ENCODE assay signal across 18 cellular contexts in genomic region chr7:35405461-35405860, GRCh38.
DNase-seq lines count a peak whose midpoint lies in the region; TF ChIP-seq lines count a peak whose summit lies in the region.
"Had no signal": no experiment of that assay in that cellular context is flagged by ENCODE, and none has a peak within 500 bp of the region (broad histone marks: within the 10 kb centered on the region; RNA-seq: fewer than 3 reads in every experiment).

No MANE protein-coding gene starts in this region.

- peak overlapping the region; percentile 70 for H3K4me2 ChIP-seq in BLaER1
- peak overlapping the region; percentile 31 to 75 (median 51) for H3K4me2 ChIP-seq in BLaER1 treated with 17β-estradiol and CSF1 and Interleukin-3, amounts not matched to agents 10 nM and 100 nM

- 64% methylated on average over 4 of the region's 4 CpGs for WGBS in esophagus muscularis mucosa
- 57 to 82% (median 71%) methylated on average over 4 of the region's 4 CpGs for WGBS in spleen, 5 donors

- no peak overlapping the region for H3K4me3 ChIP-seq in BLaER1
- H3K4me3 ChIP-seq in BLaER1 treated with 17β-estradiol and CSF1 and Interleukin-3, amounts not matched to agents 10 nM and 100 nM, result no peak overlapping the region
- H3K4me3 ChIP-seq in esophagus muscularis mucosa, result no peak overlapping the region
- H3K4me3 ChIP-seq in spleen, result no peak overlapping the region
- no peak overlapping the region for H3K4me3 ChIP-seq in dorsolateral prefrontal cortex
- H3K4me3 ChIP-seq: GM12878, HAP-1 had no signal

- H3K27ac ChIP-seq in BLaER1, result peak overlapping the region; percentile 27; the same call in 1 of the 2 replicates
- peak overlapping the region in 2 of 11 experiments; percentile 26 to 40; a peak in 2 of 22 replicates for H3K27ac ChIP-seq in BLaER1 treated with 17β-estradiol and CSF1 and Interleukin-3, amounts not matched to agents 10 nM and 100 nM
- no peak overlapping the region for H3K27ac ChIP-seq in esophagus muscularis mucosa (replicated peaks in 1 of 4)
- no peak overlapping the region for H3K27ac ChIP-seq in spleen
- H3K27ac ChIP-seq in dorsolateral prefrontal cortex, result no peak overlapping the region

- no peak overlapping the region for H3K27ac Mint-ChIP-seq in osteocyte (ENCODE audit: unreplicated experiment)
- H3K27ac Mint-ChIP-seq: CD14-positive monocyte; CD4-positive, alpha-beta T cell; HFFc6 had no signal

- H3K9me3 ChIP-seq in BLaER1, result no peaks in the 10 kb centered on the region
- H3K9me3 ChIP-seq in BLaER1 treated with 17β-estradiol and CSF1 and Interleukin-3, amounts not matched to agents 10 nM and 100 nM (replicated peaks in 1 of 11), result peaks cover 0 to 7% (median 0%) of the 10 kb centered on the region in 11 experiments; a peak in 3 of 22 replicates
- H3K9me3 ChIP-seq in esophagus muscularis mucosa, result no peaks in the 10 kb centered on the region
- H3K9me3 ChIP-seq in spleen, result no peaks in the 10 kb centered on the region
- H3K9me3 ChIP-seq: HAP-1 had no signal

- no peaks in the 10 kb centered on the region for H3K9me3 Mint-ChIP-seq in osteocyte (ENCODE audit: unreplicated experiment)
- H3K9me3 Mint-ChIP-seq: CD4-positive, alpha-beta T cell; CD8-positive, alpha-beta memory T cell; HFFc6 had no signal

- TF ChIP-seq EP300 in esophagus muscularis mucosa (IDR thresholded peaks at IDR 0.05), result no peak

- TF ChIP-seq POLR2A in esophagus muscularis mucosa (IDR thresholded peaks at IDR 0.05; ENCODE audit: low read depth) (no peak), spleen (IDR thresholded peaks at IDR 0.05) (no peak)

- H3K9ac ChIP-seq in BLaER1, result no peak overlapping the region; the same call in 1 of the 2 replicates
- H3K9ac ChIP-seq in BLaER1 treated with 17β-estradiol and CSF1 and Interleukin-3, amounts not matched to agents 10 nM and 100 nM, result no peak overlapping the region

- H3K4me1 Mint-ChIP-seq in osteocyte (ENCODE audit: unreplicated experiment), result no peaks in the 10 kb centered on the region
- H3K4me1 Mint-ChIP-seq: CD14-positive monocyte; CD8-positive, alpha-beta memory T cell had no signal

- H3K4me1 ChIP-seq in BLaER1, result peaks cover 27% of the 10 kb centered on the region
- peaks cover 10 to 26% (median 22%) of the 10 kb centered on the region in 10 experiments for H3K4me1 ChIP-seq in BLaER1 treated with 17β-estradiol and CSF1 and Interleukin-3, amounts not matched to agents 10 nM and 100 nM
- H3K4me1 ChIP-seq in esophagus muscularis mucosa, result no peaks in the 10 kb centered on the region
- H3K4me1 ChIP-seq in spleen, result no peaks in the 10 kb centered on the region
- H3K4me1 ChIP-seq: HAP-1 had no signal

- H3K27me3 ChIP-seq in BLaER1 (no peaks in the 10 kb centered on the region), esophagus muscularis mucosa (peaks cover 0 to 11% (median 0%) of the 10 kb centered on the region in 4 donors), spleen (replicated peaks in 1 of 7) (peaks cover 0 to 8% (median 0%) of the 10 kb centered on the region in 7 donors), dorsolateral prefrontal cortex (peaks cover 0 to 16% (median 4%) of the 10 kb centered on the region in 45 donors)
- no peaks in the 10 kb centered on the region for H3K27me3 ChIP-seq in BLaER1 treated with 17β-estradiol and CSF1 and Interleukin-3, amounts not matched to agents 10 nM and 100 nM

- DNase-seq in esophagus muscularis mucosa (ENCODE audit: extremely low spot score) (peak; percentile 42), osteocyte (ENCODE audit: extremely low spot score, unreplicated experiment) (peak; percentile 1), spleen (no peak), dorsolateral prefrontal cortex (no peak), globus pallidus (ENCODE audit: low spot score) (no peak)
- DNase-seq: CD4-positive, alpha-beta T cell; CD8-positive, alpha-beta memory T cell; DMS 273 treated with DMSO at 0.1 percent for 48 hours; DMS79; EL; GDM1; GOT3; HFFc6 had no signal

- H3K36me3 ChIP-seq in BLaER1 (no peaks in the 10 kb centered on the region), esophagus muscularis mucosa (no peaks in the 10 kb centered on the region), spleen (no peaks in the 10 kb centered on the region)
- no peaks in the 10 kb centered on the region for H3K36me3 ChIP-seq in BLaER1 treated with 17β-estradiol and CSF1 and Interleukin-3, amounts not matched to agents 10 nM and 100 nM
- H3K36me3 ChIP-seq: HAP-1 had no signal

- H3K27me3 Mint-ChIP-seq in osteocyte (ENCODE audit: unreplicated experiment), result peaks cover 10% of the 10 kb centered on the region

- intact Hi-C loops in esophagus muscularis mucosa (cut with DNase I) (no loop called here), spleen (cut with DNase I; ENCODE audit: low total_unique reads) (no loop called here), dorsolateral prefrontal cortex (cut with DNase I) (no loop called here)

- no peaks in the 10 kb centered on the region for H3K36me3 Mint-ChIP-seq in osteocyte (ENCODE audit: unreplicated experiment)
- H3K36me3 Mint-ChIP-seq: CD14-positive monocyte; CD8-positive, alpha-beta memory T cell had no signal

- no peaks in the 10 kb centered on the region for H4K20me1 ChIP-seq in BLaER1
- H4K20me1 ChIP-seq in BLaER1 treated with 17β-estradiol and CSF1 and Interleukin-3, amounts not matched to agents 10 nM and 100 nM, result no peaks in the 10 kb centered on the region

- no peak overlapping the region for H3K4me3 Mint-ChIP-seq in osteocyte (ENCODE audit: unreplicated experiment)
- H3K4me3 Mint-ChIP-seq: CD4-positive, alpha-beta T cell; CD8-positive, alpha-beta memory T cell; HFFc6 had no signal

- TF ChIP-seq CTCF in esophagus muscularis mucosa (IDR thresholded peaks at IDR 0.05) (no peak), osteocyte (IDR thresholded peaks at IDR 0.05) (no peak), spleen (IDR thresholded peaks at IDR 0.05 in 8 of 11, conservative IDR thresholded peaks at IDR 0.05 in 3 of 11) (no peak), dorsolateral prefrontal cortex (IDR thresholded peaks at IDR 0.05 in 54 of 56, conservative IDR thresholded peaks at IDR 0.05 in 2 of 56; ENCODE audit: low read depth in 1 of 56, partially characterized antibody in 56 of 56) (no peak)

Comparison
In these comparisons a context has a peak if more than half of its experiments do, and no peak if none do; other contexts are left out.
1. DNase-seq: peak in esophagus muscularis mucosa (single experiment) and osteocyte (single experiment); none in spleen (single experiment), dorsolateral prefrontal cortex (0 of 10) and globus pallidus (single experiment).